ENCODE assay signal across 27 cellular contexts in the genomic region with DNA sequence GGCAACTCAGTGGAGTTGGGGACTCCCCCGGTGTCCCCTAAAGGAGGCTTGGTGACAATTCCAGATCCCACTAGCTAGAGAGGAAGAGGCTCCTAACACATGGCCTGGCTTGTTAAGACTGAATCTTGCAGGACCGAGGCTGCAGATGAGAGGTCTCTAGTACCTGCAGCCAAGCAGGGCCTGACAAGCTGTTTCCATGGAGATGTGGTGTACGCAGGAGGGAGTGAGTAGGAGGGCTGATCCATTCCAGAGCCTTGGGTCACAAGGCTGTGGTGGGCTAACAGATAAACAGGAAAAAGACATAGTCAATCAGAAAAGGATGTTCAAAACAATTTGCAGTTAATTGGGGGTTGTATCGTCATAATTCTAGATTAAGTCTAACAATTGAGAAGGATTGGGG.
A peak's percentile ranks its signal among the peaks of the same experiment; 100 is the strongest.
DNase-seq lines count a peak whose midpoint lies in the region; ATAC-seq and TF ChIP-seq lines count a peak whose summit lies in the region.
"Had no signal": no experiment of that assay in that cellular context is flagged by ENCODE, and none has a peak within 500 bp of the region (broad histone marks: within the 10 kb centered on the region; RNA-seq: fewer than 3 reads in every experiment).

No MANE protein-coding gene starts in this region.

- no peak overlapping the region for H2BK5ac ChIP-seq in mesendoderm (ENCODE audit: low read length)

- peaks cover 3% of the 10 kb centered on the region; the same call in 1 of the 2 replicates for H3K27me3 Mint-ChIP-seq in WTC11 (ENCODE audit: low read depth)

- H2BK15ac ChIP-seq in mesendoderm (replicated peaks; ENCODE audit: low read depth): no peak overlapping the region

- peaks cover 23% of the 10 kb centered on the region for H3K9me3 Mint-ChIP-seq in WTC11

- no peaks in the 10 kb centered on the region for H3K27me3 ChIP-seq in mesendoderm (ENCODE audit: insufficient read depth, low read length, poor library complexity)
- no peaks in the 10 kb centered on the region; the same call in 1 of the 2 replicates for H3K27me3 ChIP-seq in SJCRH30
- H3K27me3 ChIP-seq: esophagus muscularis mucosa, Peyer's patch, tibial artery had no signal

- H3K9me3 ChIP-seq in SJCRH30 (replicated peaks): peaks cover 9% of the 10 kb centered on the region; the same call in 1 of the 2 replicates

- H3K27ac Mint-ChIP-seq in WTC11: no peak overlapping the region
- H3K27ac Mint-ChIP-seq: activated CD8-positive, alpha-beta T cell treated with anti-CD3 and anti-CD28 coated beads, Interleukin-2, amount 10 ng/mL, durations not matched to agents 7 days and 5 days; activated naive CD8-positive, alpha-beta T cell treated with anti-CD3 and anti-CD28 coated beads, Interleukin-2, amount 10 ng/mL, durations not matched to agents 7 days and 5 days; CD8-positive, alpha-beta T cell; stimulated activated naive CD8-positive, alpha-beta T cell treated with anti-CD3 and anti-CD28 coated beads, Interleukin-15, amount 100 ng/mL, for 72 hours had no signal

- H3K18ac ChIP-seq in mesendoderm (ENCODE audit: low read length): no peak overlapping the region

- peak; percentile 61 for ATAC-seq in WTC11
- no peak for ATAC-seq in GM18868 (IDR thresholded peaks at IDR 0.05; ENCODE audit: unreplicated experiment)
- ATAC-seq: activated CD8-positive, alpha-beta T cell treated with anti-CD3 and anti-CD28 coated beads, Interleukin-2, amount 10 ng/mL, durations not matched to agents 7 days and 5 days; CD8-positive, alpha-beta T cell; HepG2; stimulated activated naive CD8-positive, alpha-beta T cell treated with anti-CD3 and anti-CD28 coated beads, Interleukin-15, amount 100 ng/mL, for 72 hours had no signal

- no peak overlapping the region for H3K23ac ChIP-seq in mesendoderm (ENCODE audit: low read length)

- H3K27ac ChIP-seq in mesendoderm (ENCODE audit: low read depth, low read length) (no peak overlapping the region), SJCRH30 (no peak overlapping the region)
- H3K27ac ChIP-seq: esophagus muscularis mucosa, left ventricle myocardium inferior, tibial artery had no signal

- H3K56ac ChIP-seq in mesendoderm (ENCODE audit: low read length): no peak overlapping the region

- H3K4ac ChIP-seq in mesendoderm (ENCODE audit: low read depth, low read length): no peak overlapping the region

- H3K4me3 Mint-ChIP-seq in WTC11: no peak overlapping the region
- H3K4me3 Mint-ChIP-seq: activated CD8-positive, alpha-beta T cell treated with anti-CD3 and anti-CD28 coated beads, Interleukin-2, amount 10 ng/mL, durations not matched to agents 7 days and 5 days; activated naive CD8-positive, alpha-beta T cell treated with anti-CD3 and anti-CD28 coated beads, Interleukin-2, amount 10 ng/mL, durations not matched to agents 7 days and 5 days; CD8-positive, alpha-beta T cell; stimulated activated naive CD8-positive, alpha-beta T cell treated with anti-CD3 and anti-CD28 coated beads, Interleukin-15, amount 100 ng/mL, for 72 hours had no signal

- WGBS in mesendoderm (ENCODE audit: extremely low coverage, insufficient coverage, low lambda C conversion rate): no CpG with 5 or more reads among the region's 4 CpGs

- peaks cover 18% of the 10 kb centered on the region for H3K36me3 Mint-ChIP-seq in WTC11

- no peak overlapping the region for H3K4me2 ChIP-seq in mesendoderm (ENCODE audit: low read length)

- H4K8ac ChIP-seq in mesendoderm (ENCODE audit: low read depth, low read length): no peak overlapping the region

- no peaks in the 10 kb centered on the region for H3K4me1 ChIP-seq in mesendoderm (ENCODE audit: control insufficient read depth, low read depth, low read length)
- H3K4me1 ChIP-seq in SJCRH30: peaks cover 7% of the 10 kb centered on the region; the same call in 1 of the 2 replicates

- no peaks in the 10 kb centered on the region for H3K36me3 ChIP-seq in mesendoderm (ENCODE audit: control insufficient read depth, insufficient read depth, low read length)
- H3K36me3 ChIP-seq in SJCRH30: no peaks in the 10 kb centered on the region
- H3K36me3 ChIP-seq: esophagus muscularis mucosa, left ventricle myocardium inferior, Peyer's patch, tibial artery had no signal

- no peak overlapping the region for H2AK5ac ChIP-seq in mesendoderm (ENCODE audit: low read length)

- DNase-seq in DMS79 (lab: John Stamatoyannopoulos, UW) (peak; percentile 75), NCI-H146 (lab: John Stamatoyannopoulos, UW) (peak; percentile 67), WTC11 (ENCODE audit: low spot score) (no peak), mesendoderm (peak; percentile 75), cortex of kidney (lab: John Stamatoyannopoulos, UW) (no peak), SJCRH30 (no peak)
- DNase-seq in activated effector memory CD4-positive, alpha-beta T cell treated with Interleukin-2 at 50 U/mL for 16 hours: no peak
- DNase-seq: activated CD4-positive, alpha-beta T cell treated with anti-CD3 and anti-CD28 coated beads for 1 hour; activated CD8-positive, alpha-beta T cell treated with anti-CD3 and anti-CD28 coated beads, Interleukin-2, amount 10 ng/mL, durations not matched to agents 7 days and 5 days; activated naive CD8-positive, alpha-beta T cell treated with anti-CD3 and anti-CD28 coated beads, Interleukin-2, amount 10 ng/mL, durations not matched to agents 7 days and 5 days; CD8-positive, alpha-beta T cell; central memory CD4-positive, alpha-beta T cell; dermis blood vessel endothelial cell; foreskin melanocyte; GF-D8; left ventricle myocardium inferior; NCI-H2029 treated with DMSO at 0.1 percent for 48 hours; NCI-H510A; occipital lobe; Peyer's patch; stimulated activated CD4-positive, alpha-beta T cell treated with anti-CD3 and anti-CD28 coated beads, Interleukin-1b, Interleukin-23, amount 100 ng/mL, for 48 hours; stimulated activated CD8-positive, alpha-beta memory T cell treated with anti-CD3 and anti-CD28 coated beads, Interleukin-4, amount 100 ng/mL, for 48 hours; stimulated activated naive CD8-positive, alpha-beta T cell treated with anti-CD3 and anti-CD28 coated beads, Interleukin-15, amount 100 ng/mL, for 72 hours; tibial artery had no signal

- H3K4me3 ChIP-seq in mesendoderm (ENCODE audit: low read length) (no peak overlapping the region), SJCRH30 (no peak overlapping the region)
- H3K4me3 ChIP-seq: esophagus muscularis mucosa, left ventricle myocardium inferior, Peyer's patch, tibial artery had no signal

- H3K79me1 ChIP-seq in mesendoderm (ENCODE audit: low read length): no peaks in the 10 kb centered on the region

- no peaks in the 10 kb centered on the region for H3K79me2 ChIP-seq in mesendoderm (ENCODE audit: control insufficient read depth, insufficient read depth, low read length)

- H2BK120ac ChIP-seq in mesendoderm (ENCODE audit: low read depth, low read length): no peak overlapping the region

- no peaks in the 10 kb centered on the region for H3K4me1 Mint-ChIP-seq in WTC11
- H3K4me1 Mint-ChIP-seq: stimulated activated naive CD8-positive, alpha-beta T cell treated with anti-CD3 and anti-CD28 coated beads, Interleukin-15, amount 100 ng/mL, for 72 hours had no signal

- no peak for TF ChIP-seq CTCF in WTC11 (IDR thresholded peaks at IDR 0.05)

- POLR2A ChIA-PET in WTC11 (lab: Charles Lee): no interaction called here

- no peak overlapping the region for H4K5ac ChIP-seq in mesendoderm (ENCODE audit: low read length)

- no peak overlapping the region for H3K9ac ChIP-seq in mesendoderm (ENCODE audit: low read length)

- CTCF ChIA-PET in WTC11 (lab: Charles Lee): no interaction called here

TF ChIP-seq in WTC11, 78 proteins besides CTCF, POLR2A, EP300 and RAD21:
- no peak for TF ChIP-seq SP1 (CRISPR knock-in tag; conservative IDR thresholded peaks at IDR 0.05)
- TF ChIP-seq, protein P1, sequence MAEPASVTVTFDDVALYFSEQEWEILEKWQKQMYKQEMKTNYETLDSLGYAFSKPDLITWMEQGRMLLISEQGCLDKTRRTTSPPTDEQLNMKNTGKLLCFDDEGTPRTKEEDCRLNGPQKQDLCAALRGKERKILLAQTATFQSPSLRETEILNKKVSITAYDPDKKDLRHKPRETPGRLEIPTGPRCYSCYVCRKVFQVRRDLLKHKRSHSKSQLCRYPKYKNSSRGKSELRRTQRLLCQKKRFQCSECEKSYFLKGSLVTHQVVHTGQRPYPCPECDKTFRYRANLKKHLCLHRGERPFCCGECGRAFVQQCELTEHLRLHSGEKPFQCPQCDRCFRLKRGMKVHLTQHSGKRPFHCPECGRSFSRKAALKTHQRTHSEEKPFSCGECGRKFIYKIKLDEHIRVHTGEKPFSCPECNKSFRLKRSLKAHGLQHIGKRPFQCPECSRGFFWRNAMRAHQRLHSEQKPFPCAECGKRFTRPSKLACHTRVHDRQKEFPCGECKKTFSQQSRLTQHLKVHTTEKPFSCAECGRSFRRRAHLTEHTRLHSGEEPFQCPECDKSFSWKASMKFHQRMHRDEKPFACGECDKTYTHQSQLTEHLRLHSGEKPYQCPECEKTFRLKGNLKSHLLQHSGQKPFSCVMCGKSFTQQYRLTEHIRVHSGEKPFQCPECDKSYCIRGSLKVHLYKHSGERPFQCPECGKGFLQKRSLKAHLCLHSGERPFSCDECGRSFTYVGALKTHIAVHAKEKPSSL (CRISPR knock-in tag; conservative IDR thresholded peaks at IDR 0.05): no peak
- TF ChIP-seq ZNF219 (CRISPR knock-in tag; IDR thresholded peaks at IDR 0.05; ENCODE audit: borderline replicate concordance): no peak
TF ChIP-seq in WTC11: peak in this region for 0.

Comparison
In these comparisons a context has a peak if more than half of its experiments do, and no peak if none do; other contexts are left out.
1. DNase-seq: peak in DMS79 (single experiment), NCI-H146 (single experiment) and mesendoderm (single experiment); none in WTC11 (single experiment), cortex of kidney (single experiment), activated effector memory CD4-positive, alpha-beta T cell treated with Interleukin-2 at 50 U/mL for 16 hours (single experiment) and SJCRH30 (0 of 2).